In the genomic region with DNA sequence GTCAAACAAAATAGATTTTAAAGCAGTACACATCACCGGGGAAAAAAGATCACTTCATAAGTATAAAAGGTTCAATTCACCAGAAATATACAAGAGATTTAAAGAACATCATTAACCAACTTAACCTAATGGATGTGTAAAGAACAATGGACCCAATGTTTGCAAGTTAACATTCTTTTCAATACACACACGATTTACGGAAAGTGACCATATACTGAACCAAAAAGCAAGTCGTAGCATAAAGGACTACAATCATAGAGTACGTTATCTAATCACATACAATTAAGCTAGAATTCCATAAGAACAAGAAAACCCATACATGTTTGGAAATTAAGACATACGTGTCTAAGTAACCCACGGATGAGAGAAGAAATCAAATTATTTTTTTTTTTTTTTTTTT, we compare ENCODE assay signal across 21 cellular contexts. TPM values are rescaled to one million over a fixed set of nuclear protein-coding genes. Genes with fewer than 3 reads are reported as not detected.
A peak's percentile ranks its signal among the peaks of the same experiment; 100 is the strongest.
DNase-seq lines count a peak whose midpoint lies in the region; FAIRE-seq and TF ChIP-seq lines count a peak whose summit lies in the region.
"Had no signal": no experiment of that assay in that cellular context is flagged by ENCODE, and none has a peak within 500 bp of the region (broad histone marks: within the 10 kb centered on the region; RNA-seq: fewer than 3 reads in every experiment).

No MANE protein-coding gene starts in this region.

- intact Hi-C loops in head of caudate nucleus (cut with DNase I), result no loop called here
- intact Hi-C loops in tibial artery (cut with DNase I; ENCODE audit: low total_unique reads), result no loop called here

- H3K27ac Mint-ChIP-seq in activated naive CD4-positive, alpha-beta T cell treated with anti-CD3 and anti-CD28 coated beads, Interleukin-2, amount 50 U/mL, for 24 hours, result peak overlapping the region; percentile 47
- H3K27ac Mint-ChIP-seq: B cell; CD4-positive, CD25-positive, alpha-beta regulatory T cell; CD8-positive, alpha-beta T cell; GM23338; HFFc6 had no signal

- no peaks in the 10 kb centered on the region for H3K27me3 Mint-ChIP-seq in activated naive CD4-positive, alpha-beta T cell treated with anti-CD3 and anti-CD28 coated beads, Interleukin-2, amount 50 U/mL, for 24 hours
- H3K27me3 Mint-ChIP-seq: B cell; CD4-positive, CD25-positive, alpha-beta regulatory T cell had no signal

- no peak overlapping the region for H3K4me3 Mint-ChIP-seq in activated naive CD4-positive, alpha-beta T cell treated with anti-CD3 and anti-CD28 coated beads, Interleukin-2, amount 50 U/mL, for 24 hours
- H3K4me3 Mint-ChIP-seq: B cell; CD4-positive, CD25-positive, alpha-beta regulatory T cell; CD8-positive, alpha-beta T cell; GM23338; HFFc6 had no signal

- no peak overlapping the region for H3K27ac ChIP-seq in tibial artery
- H3K27ac ChIP-seq: 22Rv1, BLaER1, C4-2B had no signal

- H3K27me3 ChIP-seq in tibial artery, result no peaks in the 10 kb centered on the region
- H3K27me3 ChIP-seq: BLaER1 had no signal

- peaks cover 39% of the 10 kb centered on the region for H3K36me3 Mint-ChIP-seq in activated naive CD4-positive, alpha-beta T cell treated with anti-CD3 and anti-CD28 coated beads, Interleukin-2, amount 50 U/mL, for 24 hours

- H3K4me1 Mint-ChIP-seq in activated naive CD4-positive, alpha-beta T cell treated with anti-CD3 and anti-CD28 coated beads, Interleukin-2, amount 50 U/mL, for 24 hours, result peaks cover 42% of the 10 kb centered on the region
- H3K4me1 Mint-ChIP-seq: GM23338 had no signal

- H3K4me1 ChIP-seq in tibial artery, result no peaks in the 10 kb centered on the region
- H3K4me1 ChIP-seq: BLaER1, HAP-1 had no signal

- DNase-seq in activated naive CD4-positive, alpha-beta T cell (lab: John Stamatoyannopoulos, UW), result no peak
- DNase-seq in GM18507 (ENCODE audit: extremely low spot score, insufficient read length, low read depth) (no peak), RPMI7951 (ENCODE audit: low read depth) (peak; percentile 7), foreskin melanocyte (peak; percentile 85), head of caudate nucleus (no peak), tibial artery (no peak), NCI-H2029 (lab: John Stamatoyannopoulos, UW) (no peak)
- DNase-seq: CD4-positive, CD25-positive, alpha-beta regulatory T cell; CD8-positive, alpha-beta T cell; DMS53; DMS79 treated with DMSO at 0.1 percent for 48 hours; GF-D8; HFFc6 had no signal

- FAIRE-seq in GM18507 (lab: Jason Lieb, UNC), result peak; percentile 9
- FAIRE-seq: GM12891 had no signal

- no peaks in the 10 kb centered on the region for H3K9me3 Mint-ChIP-seq in activated naive CD4-positive, alpha-beta T cell treated with anti-CD3 and anti-CD28 coated beads, Interleukin-2, amount 50 U/mL, for 24 hours
- H3K9me3 Mint-ChIP-seq: CD8-positive, alpha-beta T cell; GM23338; HFFc6 had no signal

- H3K9me3 ChIP-seq in tibial artery, result no peaks in the 10 kb centered on the region

- no peak for TF ChIP-seq CTCF in tibial artery (IDR thresholded peaks at IDR 0.05)

- peaks cover 15 to 35% (median 32%) of the 10 kb centered on the region in 3 donors for H3K36me3 ChIP-seq in tibial artery

- H3K4me3 ChIP-seq in tibial artery, result no peak overlapping the region
- H3K4me3 ChIP-seq: BLaER1, GM23338, HAP-1 had no signal

RNA-seq across cellular contexts. Expression of a gene that starts 9.6 kb away (rescaled TPM):
- 15.3 and 17.1 TPM in 2 replicates for total RNA-seq in RPMI7951 (2014; rRNA removed; shearing (Covaris generic))

RNA-seq across cellular contexts. Expression of a gene that starts 15.3 kb away (rescaled TPM):
- 11.1 and 13.5 TPM in 2 replicates for total RNA-seq in RPMI7951 (2014; rRNA removed; shearing (Covaris generic))

Comparison
In these comparisons a context has a peak if more than half of its experiments do, and no peak if none do; other contexts are left out.
1. DNase-seq: peak in RPMI7951 (single experiment) and foreskin melanocyte (single experiment); none in activated naive CD4-positive, alpha-beta T cell (0 of 4), GM18507 (single experiment), head of caudate nucleus (0 of 42), tibial artery (0 of 2) and NCI-H2029 (single experiment).